In genomic region chr12:105234197-105234596, GRCh38 we compare ENCODE assay signal across 10 cellular contexts. TPM values are rescaled to one million over a fixed set of nuclear protein-coding genes. Genes with fewer than 3 reads are reported as not detected.
DNase-seq lines count a peak whose midpoint lies in the region; ATAC-seq and TF ChIP-seq lines count a peak whose summit lies in the region.
"Had no signal": no experiment of that assay in that cellular context is flagged by ENCODE, and none has a peak within 500 bp of the region (broad histone marks: within the 10 kb centered on the region; RNA-seq: fewer than 3 reads in every experiment).

No MANE protein-coding gene starts in this region.

- H3K9me3 ChIP-seq in DOHH2 (ENCODE audit: control insufficient read depth, insufficient read depth, low read length) = no peaks in the 10 kb centered on the region
- H3K9me3 ChIP-seq in T-helper 17 cell (ENCODE audit: control insufficient read depth, low read length, poor library complexity, severe bottlenecking) = no peaks in the 10 kb centered on the region

- H3K27ac ChIP-seq in DOHH2 (ENCODE audit: low read depth, low read length) (no peak overlapping the region), rectal smooth muscle tissue (ENCODE audit: low read depth, low read length) (no peak overlapping the region)
- H3K27ac ChIP-seq: brain microvascular endothelial cell had no signal

- H3K4me3 ChIP-seq in DOHH2 (ENCODE audit: low read length) (peak overlapping the region; percentile 93), fibroblast of mammary gland (ENCODE audit: control insufficient read depth, low read depth, low read length) (peak overlapping the region; percentile 74), rectal smooth muscle tissue (ENCODE audit: low read length) (peak overlapping the region; percentile 79)

- peaks cover 2% of the 10 kb centered on the region for H3K36me3 Mint-ChIP-seq in T-helper 17 cell (ENCODE audit: low read depth)

- H3K4me3 Mint-ChIP-seq in T-helper 17 cell = peak overlapping the region; percentile 94

- no peaks in the 10 kb centered on the region; the same call in 1 of the 2 replicates for H3F3A ChIP-seq in DOHH2 (ENCODE audit: control insufficient read depth, insufficient read depth)

- H3K79me2 ChIP-seq in DOHH2 (ENCODE audit: control insufficient read depth, low read length) = peaks cover 34% of the 10 kb centered on the region

- no peaks in the 10 kb centered on the region for H4K20me1 ChIP-seq in DOHH2 (ENCODE audit: control insufficient read depth, insufficient read depth, low read depth, low read length)

- no peaks in the 10 kb centered on the region for H3K9me2 ChIP-seq in DOHH2 (replicated peaks; ENCODE audit: control insufficient read depth, low read length)

- H3K4me1 Mint-ChIP-seq in T-helper 17 cell = peaks cover 35% of the 10 kb centered on the region

- no peak for DNase-seq in T-helper 17 cell
- DNase-seq in fibroblast of mammary gland (ENCODE audit: low read depth) = no peak
- DNase-seq in COLO829 (ENCODE audit: low spot score) = no peak
- DNase-seq in cerebellar cortex (ENCODE audit: low spot score) = no peak
- DNase-seq in AG08396 (ENCODE audit: low spot score) = no peak
- DNase-seq in NCI-H187 (lab: John Stamatoyannopoulos, UW) = no peak
- DNase-seq: brain microvascular endothelial cell, HCEC 1CT had no signal

- peaks cover 40% of the 10 kb centered on the region for H3K4me1 ChIP-seq in DOHH2 (ENCODE audit: control insufficient read depth, low read length)
- H3K4me1 ChIP-seq in rectal smooth muscle tissue (ENCODE audit: control insufficient read depth, insufficient read depth, low read length) = peaks cover 8% of the 10 kb centered on the region

- ATAC-seq in T-helper 17 cell = no peak

- no peak for TF ChIP-seq CTCF in DOHH2 (IDR thresholded peaks at IDR 0.05; ENCODE audit: low read depth, low read length, poor library complexity, severe bottlenecking)
- no peak for TF ChIP-seq CTCF in fibroblast of mammary gland (conservative IDR thresholded peaks at IDR 0.05; ENCODE audit: control insufficient read depth, insufficient read depth, low read depth, low read length)

- H3K27me3 Mint-ChIP-seq in T-helper 17 cell = no peaks in the 10 kb centered on the region

- H3K9ac ChIP-seq in rectal smooth muscle tissue (ENCODE audit: low read length) = no peak overlapping the region

- H3K27ac Mint-ChIP-seq in T-helper 17 cell = peak overlapping the region; percentile 89

- H3K27me3 ChIP-seq in DOHH2 (ENCODE audit: control insufficient read depth, low read length) (no peaks in the 10 kb centered on the region), rectal smooth muscle tissue (ENCODE audit: control insufficient read depth, insufficient read depth, low read length) (no peaks in the 10 kb centered on the region)
- H3K27me3 ChIP-seq: brain microvascular endothelial cell had no signal

- H3K4me2 ChIP-seq in DOHH2 (ENCODE audit: low read length) = peak overlapping the region; percentile 94

- H3K36me3 ChIP-seq in DOHH2 (ENCODE audit: control insufficient read depth, low read length) = peaks cover 13% of the 10 kb centered on the region
- peaks cover under 1% of the 10 kb centered on the region for H3K36me3 ChIP-seq in rectal smooth muscle tissue (ENCODE audit: control insufficient read depth, insufficient read depth, low read length)
- H3K36me3 ChIP-seq: brain microvascular endothelial cell had no signal

RNA-seq across cellular contexts. Expression of gene APPL2, which starts 1.8 kb away (rescaled TPM):
- 10 to 100 TPM; 39.1 to 44.2 TPM for total RNA-seq in T-helper 17 cell
